ENCODE assay signal across 14 cellular contexts in genomic region chr1:44637590-44638411, GRCh38. TPM values are rescaled to one million over a fixed set of nuclear protein-coding genes. Genes with fewer than 3 reads are reported as not detected.
DNase-seq lines count a peak whose midpoint lies in the region; ATAC-seq and TF ChIP-seq lines count a peak whose summit lies in the region.
"Had no signal": no experiment of that assay in that cellular context is flagged by ENCODE, and none has a peak within 500 bp of the region (broad histone marks: within the 10 kb centered on the region; RNA-seq: fewer than 3 reads in every experiment).

No MANE protein-coding gene starts in this region.

- H3K27ac ChIP-seq in dorsolateral prefrontal cortex (peak overlapping the region in 30 of 59 donors; percentile 1 to 65 (median 38)), foreskin keratinocyte (no peak overlapping the region)

- H3K4me1 ChIP-seq in foreskin keratinocyte = peaks cover 10% of the 10 kb centered on the region

- peak; percentile 65 for DNase-seq in DMS79 (lab: John Stamatoyannopoulos, UW)
- DNase-seq in NCI-H82 (lab: John Stamatoyannopoulos, UW) = peak; percentile 93
- no peak for DNase-seq in dorsolateral prefrontal cortex
- DNase-seq in omental fat pad (ENCODE audit: low spot score) = no peak
- no peak for DNase-seq in foreskin keratinocyte
- DNase-seq in HK-2 (ENCODE audit: unreplicated experiment) = no peak
- no peak for DNase-seq in foreskin fibroblast
- DNase-seq: activated effector memory CD4-positive, alpha-beta T cell treated with Interleukin-2 at 50 U/mL for 16 hours; naive thymus-derived CD8-positive, alpha-beta T cell; NCI-H446; SIG-M5 had no signal

- TF ChIP-seq CTCF in dorsolateral prefrontal cortex (IDR thresholded peaks at IDR 0.05 in 54 of 56, conservative IDR thresholded peaks at IDR 0.05 in 2 of 56; ENCODE audit: low read depth in 1 of 56, partially characterized antibody in 56 of 56) (no peak), omental fat pad (IDR thresholded peaks at IDR 0.05) (no peak), foreskin keratinocyte (conservative IDR thresholded peaks at IDR 0.05) (no peak), foreskin fibroblast (IDR thresholded peaks at IDR 0.05; ENCODE audit: low read depth, low read length) (no peak)

- intact Hi-C loops in dorsolateral prefrontal cortex (cut with DNase I) = no loop called here

- H3K27me3 ChIP-seq in dorsolateral prefrontal cortex = no peaks in the 10 kb centered on the region
- H3K27me3 ChIP-seq in foreskin keratinocyte = no peaks in the 10 kb centered on the region

- H3K4me3 ChIP-seq in dorsolateral prefrontal cortex (no peak overlapping the region), foreskin fibroblast (ENCODE audit: low read depth in 1 of 2, low read length in 2 of 2) (no peak overlapping the region)
- H3K4me3 ChIP-seq: lung had no signal

- peak; percentile 47 for ATAC-seq in omental fat pad (ENCODE audit: low FRiP score)
- no peak for ATAC-seq in foreskin keratinocyte
- ATAC-seq: HCT116; naive thymus-derived CD8-positive, alpha-beta T cell had no signal

RNA-seq across cellular contexts. Expression of gene TMEM53, which starts 36.5 kb away (rescaled TPM):
- 10 to 100 TPM in 78 of 120 experiments, 1 to 10 TPM in 42; 6.1 to 18.4 (median 11.0) TPM for total RNA-seq in dorsolateral prefrontal cortex
- total RNA-seq in omental fat pad = 10 to 100 TPM in 3 of 4 donors, 1 to 10 TPM in 1; 7.6 to 14.0 (median 10.3) TPM
- 5.0 and 6.2 TPM in 2 replicates for total RNA-seq in foreskin keratinocyte
- polyA plus RNA-seq in foreskin keratinocyte = 10.0 and 10.2 TPM in 2 replicates

RNA-seq across cellular contexts. Expression of gene ARMH1, which starts 36.7 kb away (rescaled TPM):
- 10 to 100 TPM in 97 of 120 experiments, 1 to 10 TPM in 23; 5.2 to 28.0 (median 13.0) TPM for total RNA-seq in dorsolateral prefrontal cortex
- 1 to 10 TPM in 3 of 4 donors, under 1 TPM in 1; 0.47 to 2.4 (median 1.2) TPM for total RNA-seq in omental fat pad
- 0.18 TPM in 1 of 2 replicates, not detected in the other for total RNA-seq in foreskin keratinocyte
- polyA plus RNA-seq in foreskin keratinocyte = 0.12 TPM in 1 of 2 replicates, not detected in the other
- total RNA-seq: LHCN-M2 had no signal

Comparison
In these comparisons a context has a peak if more than half of its experiments do, and no peak if none do; other contexts are left out.
1. DNase-seq: peak in DMS79 (single experiment) and NCI-H82 (single experiment); none in dorsolateral prefrontal cortex (0 of 10), omental fat pad (single experiment), foreskin keratinocyte (0 of 2), HK-2 (single experiment) and foreskin fibroblast (0 of 2).